Comparison of ENCODE assay signal across 32 cellular contexts in genomic region chr2:81576713-81577112, GRCh38.
"Had no signal": no experiment of that assay in that cellular context is flagged by ENCODE, and none has a peak within 500 bp of the region (broad histone marks: within the 10 kb centered on the region; RNA-seq: fewer than 3 reads in every experiment).

No MANE protein-coding gene starts in this region.

- H3K27ac Mint-ChIP-seq: activated B cell treated with CpG ODN at 0.5 μM for 24 hours; activated CD8-positive, alpha-beta T cell treated with anti-CD3 and anti-CD28 coated beads for 36 hours; activated naive CD4-positive, alpha-beta T cell treated with anti-CD3 and anti-CD28 coated beads for 36 hours; activated naive CD4-positive, alpha-beta T cell treated with anti-CD3 and anti-CD28 coated beads, Interleukin-2, amount 50 U/mL, for 24 hours; activated naive CD8-positive, alpha-beta T cell treated with anti-CD3 and anti-CD28 coated beads, Interleukin-2, amount 10 ng/mL, durations not matched to agents 7 days and 5 days; activated T-helper 1 cell treated with anti-CD3 and anti-CD28 coated beads, Interleukin-12 subunit alpha, Interleukin-12 subunit beta, Interleukin-2, Interleukin-4 antibody, amounts not matched to agents 30 ng/mL and 10 ng/mL and 1 ng/mL, durations not matched to agents 14 hours and 24 hours and 36 hours; activated T-helper 2 cell treated with anti-CD3 and anti-CD28 coated beads, Interferon-gamma antibody, Interleukin-2, Interleukin-4, amounts not matched to agents 10 μg/mL and 5 μg/mL and 100 μg/mL, durations not matched to agents 14 hours and 24 hours and 36 hours; brain; effector memory CD8-positive, alpha-beta T cell; T-helper 17 cell; T-helper 2 cell treated with Interferon-gamma antibody and Interleukin-4, amounts not matched to agents 5 μg/mL and 100 μg/mL, for 36 hours had no signal

- H3K4me3 Mint-ChIP-seq: activated B cell treated with CpG ODN at 0.5 μM for 24 hours; activated CD8-positive, alpha-beta T cell treated with anti-CD3 and anti-CD28 coated beads for 36 hours; activated naive CD4-positive, alpha-beta T cell treated with anti-CD3 and anti-CD28 coated beads for 36 hours; activated naive CD4-positive, alpha-beta T cell treated with anti-CD3 and anti-CD28 coated beads, Interleukin-2, amount 50 U/mL, for 24 hours; activated naive CD8-positive, alpha-beta T cell treated with anti-CD3 and anti-CD28 coated beads, Interleukin-2, amount 10 ng/mL, durations not matched to agents 7 days and 5 days; activated T-helper 1 cell treated with anti-CD3 and anti-CD28 coated beads, Interleukin-12 subunit alpha, Interleukin-12 subunit beta, Interleukin-2, Interleukin-4 antibody, amounts not matched to agents 30 ng/mL and 10 ng/mL and 1 ng/mL, durations not matched to agents 14 hours and 24 hours and 36 hours; brain; effector memory CD8-positive, alpha-beta T cell; T-helper 17 cell; T-helper 2 cell treated with Interferon-gamma antibody and Interleukin-4, amounts not matched to agents 5 μg/mL and 100 μg/mL, for 36 hours had no signal

- H3K36me3 Mint-ChIP-seq: activated naive CD4-positive, alpha-beta T cell treated with anti-CD3 and anti-CD28 coated beads, Interleukin-2, amount 50 U/mL, for 24 hours; activated naive CD8-positive, alpha-beta T cell treated with anti-CD3 and anti-CD28 coated beads, Interleukin-2, amount 10 ng/mL, durations not matched to agents 7 days and 5 days; brain had no signal

- H3K36me3 ChIP-seq: ascending aorta, WERI-Rb-1 had no signal

- H3K27me3 ChIP-seq: ascending aorta had no signal

- H3K4me3 ChIP-seq: ascending aorta had no signal

- H3K4me1 Mint-ChIP-seq: activated B cell treated with CpG ODN at 0.5 μM for 24 hours; activated naive CD4-positive, alpha-beta T cell treated with anti-CD3 and anti-CD28 coated beads, Interleukin-2, amount 50 U/mL, for 24 hours; activated naive CD8-positive, alpha-beta T cell treated with anti-CD3 and anti-CD28 coated beads, Interleukin-2, amount 10 ng/mL, durations not matched to agents 7 days and 5 days; T-helper 17 cell had no signal

- H3K27ac ChIP-seq: ascending aorta, epithelial cell of prostate, WERI-Rb-1 had no signal

- ATAC-seq: activated CD4-positive, CD25-positive, alpha-beta regulatory T cell treated with anti-CD3 and anti-CD28 coated beads, Interleukin-2, amount 50 U/mL, for 24 hours; activated CD8-positive, alpha-beta T cell treated with anti-CD3 and anti-CD28 coated beads for 36 hours; effector memory CD8-positive, alpha-beta T cell; T-helper 17 cell had no signal

- H3K4me1 ChIP-seq: ascending aorta had no signal

- FAIRE-seq: colon, frontal cortex had no signal

- H3K27me3 Mint-ChIP-seq: activated B cell treated with CpG ODN at 0.5 μM for 24 hours; activated CD8-positive, alpha-beta T cell treated with anti-CD3 and anti-CD28 coated beads for 36 hours; activated naive CD4-positive, alpha-beta T cell treated with anti-CD3 and anti-CD28 coated beads, Interleukin-2, amount 50 U/mL, for 24 hours; activated naive CD8-positive, alpha-beta T cell treated with anti-CD3 and anti-CD28 coated beads, Interleukin-2, amount 10 ng/mL, durations not matched to agents 7 days and 5 days; brain; effector memory CD8-positive, alpha-beta T cell; T-helper 17 cell had no signal

- DNase-seq: activated B cell treated with CpG ODN at 0.5 μM for 24 hours; activated CD4-positive, alpha-beta T cell treated with anti-CD3 and anti-CD28 coated beads for 48 hours; activated CD4-positive, alpha-beta T cell treated with anti-CD3 and anti-CD28 coated beads, Interleukin-2, amount 50 U/mL, for 1 hour; activated CD4-positive, alpha-beta T cell treated with anti-CD3 and anti-CD28 coated beads, Interleukin-2, amount 50 U/mL, for 48 hours; activated CD8-positive, alpha-beta memory T cell treated with anti-CD3 and anti-CD28 coated beads for 24 hours; activated CD8-positive, alpha-beta T cell treated with anti-CD3 and anti-CD28 coated beads for 36 hours; activated effector memory CD4-positive, alpha-beta T cell treated with anti-CD3 and anti-CD28 coated beads, Interleukin-2, amount 50 U/mL, for 16 hours; activated naive CD4-positive, alpha-beta T cell treated with anti-CD3 and anti-CD28 coated beads for 36 hours; activated naive CD8-positive, alpha-beta T cell treated with anti-CD3 and anti-CD28 coated beads, Interleukin-2, amount 10 ng/mL, durations not matched to agents 7 days and 5 days; activated T-cell treated with anti-CD3 and anti-CD28 coated beads, Interleukin-2, amount 50 U/mL, for 1 hour; activated T-cell treated with anti-CD3 and anti-CD28 coated beads, Interleukin-2, amount 50 U/mL, for 48 hours; caudate nucleus; cortex of kidney; dermis blood vessel endothelial cell; effector CD4-positive, alpha-beta T cell; effector memory CD8-positive, alpha-beta T cell; foreskin fibroblast; head of caudate nucleus; T-helper 1 cell; T-helper 17 cell; T1000; WERI-Rb-1 had no signal
